ENCODE assay signal across 9 cellular contexts in genomic region chr1:38030596-38031512, GRCh38. TPM values are rescaled to one million over a fixed set of nuclear protein-coding genes. Genes with fewer than 3 reads are reported as not detected.
A peak's percentile ranks its signal among the peaks of the same experiment; 100 is the strongest.
DNase-seq lines count a peak whose midpoint lies in the region; ATAC-seq, FAIRE-seq and TF ChIP-seq lines count a peak whose summit lies in the region.
"Had no signal": no experiment of that assay in that cellular context is flagged by ENCODE, and none has a peak within 500 bp of the region (broad histone marks: within the 10 kb centered on the region; RNA-seq: fewer than 3 reads in every experiment).

No MANE protein-coding gene starts in this region.

- H3K27ac ChIP-seq in MM.1S (ENCODE audit: low read length) (peak overlapping the region; percentile 90; the same call in 1 of the 2 replicates), K562 (ENCODE audit: extremely low read depth, low read depth, low read length) (no peak overlapping the region), neural cell (ENCODE audit: low read length) (no peak overlapping the region)

- WGBS in K562 (ENCODE audit: insufficient coverage, low coverage, missing lambda C conversion rate) = 59% methylated on average over 15 of the region's 17 CpGs

- no peak for TF ChIP-seq RAD21 in K562 (CRISPR knock-in tag; conservative IDR thresholded peaks at IDR 0.05 in 1 of 2, IDR thresholded peaks at IDR 0.05 in 1 of 2)
- TF ChIP-seq RAD21 in neural cell (conservative IDR thresholded peaks at IDR 0.05) = no peak

- H3K4me3 ChIP-seq in MM.1S (ENCODE audit: low read length) = peak overlapping the region; percentile 25; the same call in 1 of the 2 replicates
- H3K4me3 ChIP-seq in K562 = no peak overlapping the region
- H3K4me3 ChIP-seq in neural cell (ENCODE audit: low read length) = peak overlapping the region; percentile 40

- H3F3A ChIP-seq in MM.1S (ENCODE audit: insufficient read depth, low read length) (peaks cover 40% of the 10 kb centered on the region), neural cell (ENCODE audit: insufficient read depth, low read length, poor library complexity, severe bottlenecking) (no peaks in the 10 kb centered on the region)

- peak overlapping the region; percentile 74 for H3K4me2 ChIP-seq in MM.1S (ENCODE audit: low read depth, low read length)
- H3K4me2 ChIP-seq in K562 (ENCODE audit: insufficient read depth, low read length) = no peak overlapping the region
- H3K4me2 ChIP-seq in neural cell (ENCODE audit: low read length) = peak overlapping the region; percentile 51

- no peaks in the 10 kb centered on the region for H3K9me3 ChIP-seq in MM.1S (replicated peaks; ENCODE audit: insufficient read depth, low read length)
- no peaks in the 10 kb centered on the region for H3K9me3 ChIP-seq in K562 (replicated peaks; ENCODE audit: control insufficient read depth, insufficient read depth, low read depth, low read length)
- no peaks in the 10 kb centered on the region for H3K9me3 ChIP-seq in neural cell (ENCODE audit: low read length)

- DNase-seq in DMS 273 (lab: John Stamatoyannopoulos, UW; ENCODE audit: unreplicated experiment) (peak; percentile 99), MM.1S (no peak), K562 (ENCODE audit: extremely low read depth in 1 of 4, low spot score in 3 of 4) (no peak), NCI-H446 (lab: John Stamatoyannopoulos, UW) (no peak), SW 1271 (lab: John Stamatoyannopoulos, UW) (no peak)
- no peak for DNase-seq in stimulated activated naive CD4-positive, alpha-beta T cell treated with Interleukin-2 at 50 U/mL for 16 hours (lab: John Stamatoyannopoulos, UW)
- DNase-seq: amniotic stem cell had no signal

- CTCF ChIA-PET in K562 (lab: Yijun Ruan, JAX; ENCODE audit: low intra/inter-chr PET ratio) = no interaction called here

- ATAC-seq in K562 = no peak
- no peak for ATAC-seq in HG02885 (IDR thresholded peaks at IDR 0.05; ENCODE audit: poor library complexity, unreplicated experiment)

- H3K79me2 ChIP-seq in MM.1S (ENCODE audit: low read length) (no peaks in the 10 kb centered on the region), K562 (ENCODE audit: control insufficient read depth, insufficient read depth, low read length) (no peaks in the 10 kb centered on the region), neural cell (replicated peaks; ENCODE audit: insufficient read depth, low read length) (no peaks in the 10 kb centered on the region)

- H3K9ac ChIP-seq in MM.1S (ENCODE audit: low read length) (peak overlapping the region; percentile 66), K562 (ENCODE audit: insufficient read depth in 1 of 2, low read depth in 2 of 2, low read length in 2 of 2) (peak overlapping the region in 1 of 2 experiments; percentile 8; a peak in 2 of 4 replicates), neural cell (ENCODE audit: low read length) (peak overlapping the region; percentile 10)

- H2AFZ ChIP-seq in MM.1S (ENCODE audit: low read length) = peak overlapping the region; percentile 76
- H2AFZ ChIP-seq in K562 (ENCODE audit: low read depth, low read length) = no peak overlapping the region
- no peak overlapping the region for H2AFZ ChIP-seq in neural cell (ENCODE audit: low read depth, low read length)

- POLR2A ChIA-PET in K562 (lab: Yijun Ruan, JAX) = interaction anchor here (0.6 to 3.5 kb wide), 14 partner anchors 10 to 1086 kb away, joined by 3 to 33 read pairs (median 4); partner anchors contain the start of gene UTP11

- H3K4me1 ChIP-seq in MM.1S (ENCODE audit: low read length) (peaks cover 50% of the 10 kb centered on the region), K562 (replicated peaks in 1 of 2; ENCODE audit: control insufficient read depth in 2 of 2, insufficient read depth in 2 of 2, low read length in 2 of 2) (peaks cover 10 to 38% of the 10 kb centered on the region in 2 experiments; a peak in 4 of 5 replicates)

- H4K20me1 ChIP-seq in MM.1S (ENCODE audit: insufficient read depth, low read length) (no peaks in the 10 kb centered on the region), K562 (replicated peaks; ENCODE audit: control insufficient read depth, insufficient read depth, low read length) (peaks cover 17% of the 10 kb centered on the region), neural cell (ENCODE audit: insufficient read depth) (no peaks in the 10 kb centered on the region)

- no peak for FAIRE-seq in K562 (lab: Jason Lieb, UNC)

- intact Hi-C loops in K562 (cut with micrococcal nuclease) = loop anchor here (10.0 kb wide), 1 partner anchor 474 kb away; no protein-coding TSS in a partner anchor

- no peak for TF ChIP-seq POLR2A in K562 (conservative IDR thresholded peaks at IDR 0.05)

- BruUV-seq in K562 (replicated peaks; lab: Mats Ljungman, UMichigan) = no TSS peak

- in situ Hi-C loops in K562 (cut with MboI) = loop anchor here (25.0 kb wide), 1 partner anchor 556 kb away; no protein-coding TSS in a partner anchor

- TF ChIP-seq CTCF in MM.1S (IDR thresholded peaks at IDR 0.05; ENCODE audit: low read length) = no peak
- no peak for TF ChIP-seq CTCF in K562 (IDR thresholded peaks at IDR 0.05 in 2 of 3, conservative IDR thresholded peaks at IDR 0.05 in 1 of 3; ENCODE audit: insufficient read depth in 2 of 3, low read depth in 1 of 3, low read length in 3 of 3)
- TF ChIP-seq CTCF in neural cell (IDR thresholded peaks at IDR 0.05; ENCODE audit: poor library complexity, severe bottlenecking) = no peak

- TF ChIP-seq EP300 in K562 (IDR thresholded peaks at IDR 0.05; ENCODE audit: low read length) = no peak
- no peak for TF ChIP-seq EP300 in neural cell (conservative IDR thresholded peaks at IDR 0.05; ENCODE audit: poor library complexity, severe bottlenecking)

- no peaks in the 10 kb centered on the region for H3K9me1 ChIP-seq in K562 (ENCODE audit: control insufficient read depth, insufficient read depth, low read length)

- no peaks in the 10 kb centered on the region for H3K9me2 ChIP-seq in MM.1S (replicated peaks; ENCODE audit: insufficient read depth, low read length)
- H3K9me2 ChIP-seq in neural cell (ENCODE audit: insufficient read depth, low read length) = no peaks in the 10 kb centered on the region

- no peaks in the 10 kb centered on the region for H3K36me3 ChIP-seq in MM.1S (replicated peaks; ENCODE audit: insufficient read depth, low read length)
- peaks cover 18% of the 10 kb centered on the region; the same call in 2 of the 3 replicates for H3K36me3 ChIP-seq in K562 (ENCODE audit: control insufficient read depth, insufficient read depth, low read length)
- no peaks in the 10 kb centered on the region for H3K36me3 ChIP-seq in neural cell (ENCODE audit: insufficient read depth, low read length)

- no peaks in the 10 kb centered on the region for H3K27me3 ChIP-seq in MM.1S (replicated peaks; ENCODE audit: insufficient read depth, low read length)
- no peaks in the 10 kb centered on the region for H3K27me3 ChIP-seq in K562 (ENCODE audit: control insufficient read depth in 2 of 2, insufficient read depth in 2 of 2, low read length in 2 of 2)
- no peaks in the 10 kb centered on the region for H3K27me3 ChIP-seq in neural cell (ENCODE audit: insufficient read depth, low read depth, low read length)

RNA-seq across cellular contexts. Expression of gene POU3F1, which starts 15.7 kb away (rescaled TPM):
- total RNA-seq in K562 (2011; cell fraction: chromatin; rRNA removed; ENCODE audit: low replicate concordance) = not detected in 2 replicates
- 0.13 TPM in 1 of 2 replicates, not detected in the other for total RNA-seq in K562 (2011; cell fraction: nucleolus; rRNA removed)
- total RNA-seq in K562 (2011; cell fraction: nucleoplasm; rRNA removed) = not detected in 2 replicates
- total RNA-seq in K562 (2014; rRNA removed) = 0.08 and 0.09 TPM in 2 replicates
- total RNA-seq in K562 (2014; rRNA removed; fragmentation: Illumina TruSeq; extraction: Trizol) = not detected in 2 replicates
- total RNA-seq in K562 (2015; rRNA removed; fragmentation: Illumina TruSeq; extraction: Trizol) = not detected in 2 replicates
- not detected in 2 replicates for total RNA-seq in K562 (2021)
- polyA plus RNA-seq in K562 (2011; rRNA removed) = 0.05 TPM in 1 of 2 replicates, not detected in the other
- polyA plus RNA-seq in K562 (2011; cell fraction: cytosol; rRNA removed) = not detected in 2 replicates
- 0.06 and 0.15 TPM in 2 replicates for polyA plus RNA-seq in K562 (2011; cell fraction: nucleus; rRNA removed)
- not detected in 2 replicates for polyA plus RNA-seq in K562 (2012)
- not detected in 2 replicates for polyA plus RNA-seq in K562 (2014; fragmentation: Illumina TruSeq; extraction: Trizol)
- not detected for polyA plus RNA-seq in K562 (2014; fragmentation: Nextera tagmentation; extraction: Ambion mirVana)
- polyA plus RNA-seq in K562 (2014; rRNA removed) = not detected in 2 replicates
- polyA minus RNA-seq in K562 (2011; rRNA and poly(A)+ RNA removed) = not detected in 2 replicates
- polyA minus RNA-seq in K562 (2011; cell fraction: cytosol; rRNA and poly(A)+ RNA removed) = not detected in 2 replicates
- polyA minus RNA-seq in K562 (2011; cell fraction: nucleus; rRNA and poly(A)+ RNA removed) = 0.13 and 0.33 TPM in 2 replicates
- polyA plus RNA-seq in neural cell = 2.6 and 3.1 TPM in 2 replicates
- polyA minus RNA-seq in neural cell = 4.9 and 6.6 TPM in 2 replicates

RNA-seq across cellular contexts. Expression of gene UTP11, which starts 18.3 kb away (rescaled TPM):
- 67.0 and 115 TPM in 2 replicates for total RNA-seq in K562 (2011; cell fraction: chromatin; rRNA removed; ENCODE audit: low replicate concordance)
- 37.6 and 49.2 TPM in 2 replicates for total RNA-seq in K562 (2011; cell fraction: nucleolus; rRNA removed)
- 97.2 and 146 TPM in 2 replicates for total RNA-seq in K562 (2011; cell fraction: nucleoplasm; rRNA removed)
- total RNA-seq in K562 (2014; rRNA removed) (125 and 137 TPM in 2 replicates), K562 (2014; rRNA removed; fragmentation: Illumina TruSeq; extraction: Trizol) (215 and 251 TPM in 2 replicates), K562 (2015; rRNA removed; fragmentation: Illumina TruSeq; extraction: Trizol) (214 and 221 TPM in 2 replicates), K562 (2021) (124 and 129 TPM in 2 replicates)
- polyA plus RNA-seq in K562 (2011; rRNA removed) (67.6 and 91.1 TPM in 2 replicates), K562 (2014; fragmentation: Illumina TruSeq; extraction: Trizol) (329 and 378 TPM in 2 replicates), K562 (2014; fragmentation: Nextera tagmentation; extraction: Ambion mirVana) (100 to 1,000 TPM; 269 to 303 TPM), K562 (2014; rRNA removed) (167 and 253 TPM in 2 replicates), neural cell (86.4 and 144 TPM in 2 replicates)
- polyA plus RNA-seq in K562 (2011; cell fraction: cytosol; rRNA removed) = 22.4 and 42.7 TPM in 2 replicates
- 18.0 and 28.1 TPM in 2 replicates for polyA plus RNA-seq in K562 (2011; cell fraction: nucleus; rRNA removed)
- polyA plus RNA-seq in K562 (2012) = 76.5 and 96.7 TPM in 2 replicates
- 46.0 and 51.0 TPM in 2 replicates for polyA minus RNA-seq in K562 (2011; rRNA and poly(A)+ RNA removed)
- 25.8 and 26.4 TPM in 2 replicates for polyA minus RNA-seq in K562 (2011; cell fraction: cytosol; rRNA and poly(A)+ RNA removed)
- 17.6 and 38.0 TPM in 2 replicates for polyA minus RNA-seq in K562 (2011; cell fraction: nucleus; rRNA and poly(A)+ RNA removed)
- 49.9 and 62.7 TPM in 2 replicates for polyA minus RNA-seq in neural cell

RNA-seq across cellular contexts. Expression of gene FHL3, which starts 25.5 kb away (rescaled TPM):
- total RNA-seq in K562 (2011; cell fraction: chromatin; rRNA removed; ENCODE audit: low replicate concordance) = 89.8 and 202 TPM in 2 replicates
- 99.7 and 116 TPM in 2 replicates for total RNA-seq in K562 (2011; cell fraction: nucleolus; rRNA removed)
- total RNA-seq in K562 (2011; cell fraction: nucleoplasm; rRNA removed) = 98.0 and 139 TPM in 2 replicates
- total RNA-seq in K562 (2014; rRNA removed) (55.7 and 80.3 TPM in 2 replicates), K562 (2014; rRNA removed; fragmentation: Illumina TruSeq; extraction: Trizol) (22.6 and 27.7 TPM in 2 replicates), K562 (2015; rRNA removed; fragmentation: Illumina TruSeq; extraction: Trizol) (34.1 and 35.1 TPM in 2 replicates), K562 (2021) (123 and 144 TPM in 2 replicates)
- polyA plus RNA-seq in K562 (2011; rRNA removed) (14.8 and 18.9 TPM in 2 replicates), K562 (2014; fragmentation: Illumina TruSeq; extraction: Trizol) (117 and 145 TPM in 2 replicates), K562 (2014; fragmentation: Nextera tagmentation; extraction: Ambion mirVana) (1 to 10 TPM; 6.1 to 8.0 TPM), K562 (2014; rRNA removed) (56.7 and 61.4 TPM in 2 replicates), neural cell (3.3 and 3.5 TPM in 2 replicates)
- polyA plus RNA-seq in K562 (2011; cell fraction: cytosol; rRNA removed) = 31.0 and 53.9 TPM in 2 replicates
- polyA plus RNA-seq in K562 (2011; cell fraction: nucleus; rRNA removed) = 58.4 and 84.8 TPM in 2 replicates
- polyA plus RNA-seq in K562 (2012) = 76.0 and 140 TPM in 2 replicates
- 26.4 and 29.9 TPM in 2 replicates for polyA minus RNA-seq in K562 (2011; rRNA and poly(A)+ RNA removed)
- 46.4 and 60.9 TPM in 2 replicates for polyA minus RNA-seq in K562 (2011; cell fraction: cytosol; rRNA and poly(A)+ RNA removed)
- 41.9 and 46.1 TPM in 2 replicates for polyA minus RNA-seq in K562 (2011; cell fraction: nucleus; rRNA and poly(A)+ RNA removed)
- polyA minus RNA-seq in neural cell = 1.2 TPM in 2 replicates

RNA-seq across cellular contexts. Expression of gene SF3A3, which starts 41.0 kb away (rescaled TPM):
- total RNA-seq in K562 (2011; cell fraction: chromatin; rRNA removed; ENCODE audit: low replicate concordance) = 120 and 207 TPM in 2 replicates
- 64.9 and 65.3 TPM in 2 replicates for total RNA-seq in K562 (2011; cell fraction: nucleolus; rRNA removed)
- total RNA-seq in K562 (2011; cell fraction: nucleoplasm; rRNA removed) = 96.5 and 110 TPM in 2 replicates
- 237 and 305 TPM in 2 replicates for total RNA-seq in K562 (2014; rRNA removed)
- 303 and 319 TPM in 2 replicates for total RNA-seq in K562 (2014; rRNA removed; fragmentation: Illumina TruSeq; extraction: Trizol)
- 348 and 384 TPM in 2 replicates for total RNA-seq in K562 (2015; rRNA removed; fragmentation: Illumina TruSeq; extraction: Trizol)
- 177 and 184 TPM in 2 replicates for total RNA-seq in K562 (2021)
- polyA plus RNA-seq in K562 (2011; rRNA removed) = 131 and 193 TPM in 2 replicates
- polyA plus RNA-seq in K562 (2011; cell fraction: cytosol; rRNA removed) = 44.6 and 75.3 TPM in 2 replicates
- polyA plus RNA-seq in K562 (2011; cell fraction: nucleus; rRNA removed) = 44.8 and 71.7 TPM in 2 replicates
- 105 and 258 TPM in 2 replicates for polyA plus RNA-seq in K562 (2012)
- polyA plus RNA-seq in K562 (2014; fragmentation: Illumina TruSeq; extraction: Trizol) = 305 and 350 TPM in 2 replicates
- polyA plus RNA-seq in K562 (2014; fragmentation: Nextera tagmentation; extraction: Ambion mirVana) = 100 to 1,000 TPM; 197 to 467 TPM
- polyA plus RNA-seq in K562 (2014; rRNA removed) = 237 and 245 TPM in 2 replicates
- polyA minus RNA-seq in K562 (2011; rRNA and poly(A)+ RNA removed) = 201 and 210 TPM in 2 replicates
- 101 and 121 TPM in 2 replicates for polyA minus RNA-seq in K562 (2011; cell fraction: cytosol; rRNA and poly(A)+ RNA removed)
- polyA minus RNA-seq in K562 (2011; cell fraction: nucleus; rRNA and poly(A)+ RNA removed) = 39.4 and 86.4 TPM in 2 replicates
- 104 and 123 TPM in 2 replicates for polyA plus RNA-seq in neural cell
- polyA minus RNA-seq in neural cell = 111 and 133 TPM in 2 replicates
